ENCODE assay signal across 8 cellular contexts in genomic region chr15:43510230-43511011, GRCh38. TPM values are rescaled to one million over a fixed set of nuclear protein-coding genes. Genes with fewer than 3 reads are reported as not detected.
A peak's percentile ranks its signal among the peaks of the same experiment; 100 is the strongest.
DNase-seq lines count a peak whose midpoint lies in the region; ATAC-seq, FAIRE-seq and TF ChIP-seq lines count a peak whose summit lies in the region.

No MANE protein-coding gene starts in this region.

- H3K4me1 ChIP-seq in right atrium auricular region (peaks cover 0 to 43% of the 10 kb centered on the region in 2 donors), psoas muscle (peaks cover 27% of the 10 kb centered on the region)

- FAIRE-seq in urothelium cell line (lab: Jason Lieb, UNC) = peak; percentile 5

- H3K36me3 ChIP-seq in right atrium auricular region = no peaks in the 10 kb centered on the region
- no peaks in the 10 kb centered on the region for H3K36me3 ChIP-seq in psoas muscle (ENCODE audit: insufficient read depth in 1 of 2, low read depth in 1 of 2)

- H3K27ac ChIP-seq in angular gyrus (ENCODE audit: low read depth, low read length) = peak overlapping the region; percentile 98
- H3K27ac ChIP-seq in right atrium auricular region = peak overlapping the region; percentile 89 to 91
- H3K27ac ChIP-seq in psoas muscle = peak overlapping the region; percentile 88

- no peaks in the 10 kb centered on the region for H3K9me3 ChIP-seq in right atrium auricular region
- no peaks in the 10 kb centered on the region for H3K9me3 ChIP-seq in psoas muscle

- DNase-seq in NCI-H1694 (lab: John Stamatoyannopoulos, UW) (peak; percentile 93), right atrium auricular region (ENCODE audit: low spot score) (peak; percentile 99), psoas muscle (peak; percentile 98 to 99), urothelium cell line (ENCODE audit: low spot score) (peak; percentile 99)

- H3K27ac Mint-ChIP-seq in T-helper 1 cell treated with Interleukin-12 subunit alpha and Interleukin-12 subunit beta and Interleukin-4 antibody, amounts not matched to agents 30 μg/mL and 1 μg/mL, for 36 hours = peak overlapping the region; percentile 94

- H3K4me1 Mint-ChIP-seq in T-helper 1 cell treated with Interleukin-12 subunit alpha and Interleukin-12 subunit beta and Interleukin-4 antibody, amounts not matched to agents 30 μg/mL and 1 μg/mL, for 36 hours (ENCODE audit: low read depth) = peaks cover 54% of the 10 kb centered on the region

- intact Hi-C loops in psoas muscle (cut with DNase I) = loop anchor here in 1 of 2 donors (5.0 kb wide), 1 partner anchor 63 kb away; no protein-coding TSS in a partner anchor

- peak overlapping the region; percentile 90 for H3K4me3 Mint-ChIP-seq in T-helper 1 cell treated with Interleukin-12 subunit alpha and Interleukin-12 subunit beta and Interleukin-4 antibody, amounts not matched to agents 30 μg/mL and 1 μg/mL, for 36 hours

- no peaks in the 10 kb centered on the region for H3K27me3 ChIP-seq in right atrium auricular region
- no peaks in the 10 kb centered on the region for H3K27me3 ChIP-seq in psoas muscle (ENCODE audit: insufficient read depth in 3 of 3, low read length in 2 of 3)

- WGBS in psoas muscle, 3 donors = 0% methylated on average over 35 to 41 of the region's 41 CpGs

- ATAC-seq in HG02885 (IDR thresholded peaks at IDR 0.05; ENCODE audit: poor library complexity, unreplicated experiment) (peak; percentile 97), psoas muscle (peak; percentile 97 to 99 (median 98))

- peaks cover 10% of the 10 kb centered on the region for H3K36me3 Mint-ChIP-seq in T-helper 1 cell treated with Interleukin-12 subunit alpha and Interleukin-12 subunit beta and Interleukin-4 antibody, amounts not matched to agents 30 μg/mL and 1 μg/mL, for 36 hours (ENCODE audit: low read depth)

- H3K4me3 ChIP-seq in right atrium auricular region (peak overlapping the region; percentile 51 to 60), psoas muscle (peak overlapping the region; percentile 67)

- peak; percentile 48 for TF ChIP-seq POLR2A in GM15510 (IDR thresholded peaks at IDR 0.05; ENCODE audit: borderline replicate concordance, extremely low read depth, insufficient read length)

- no peaks in the 10 kb centered on the region for H3K27me3 Mint-ChIP-seq in T-helper 1 cell treated with Interleukin-12 subunit alpha and Interleukin-12 subunit beta and Interleukin-4 antibody, amounts not matched to agents 30 μg/mL and 1 μg/mL, for 36 hours (ENCODE audit: low read depth)

- TF ChIP-seq CTCF in right atrium auricular region (IDR thresholded peaks at IDR 0.05) (peak; percentile 33 to 61), psoas muscle (IDR thresholded peaks at IDR 0.05) (peak; percentile 50)

- no peaks in the 10 kb centered on the region for H3K9me3 Mint-ChIP-seq in T-helper 1 cell treated with Interleukin-12 subunit alpha and Interleukin-12 subunit beta and Interleukin-4 antibody, amounts not matched to agents 30 μg/mL and 1 μg/mL, for 36 hours

RNA-seq across cellular contexts. Expression of gene MAP1A, which starts 7.0 kb away (rescaled TPM):
- total RNA-seq in right atrium auricular region (10 to 100 TPM; 39.3 to 52.7 TPM), psoas muscle (10 to 100 TPM in 1 of 4 donors, 1 to 10 TPM in 3; 2.7 to 25.1 (median 7.9) TPM)
- polyA plus RNA-seq in psoas muscle = 1 to 10 TPM in 2 of 3 donors, under 1 TPM in 1; 0.63 to 1.7 (median 1.3) TPM

RNA-seq across cellular contexts. Expression of gene TP53BP1, which starts 17.5 kb away (rescaled TPM):
- total RNA-seq in right atrium auricular region = 10 to 100 TPM; 23.1 to 34.2 TPM
- total RNA-seq in psoas muscle = 10 to 100 TPM; 11.6 to 31.3 (median 24.2) TPM
- 10 to 100 TPM in 2 of 3 donors, 1 to 10 TPM in 1; 7.4 to 13.9 (median 12.8) TPM for polyA plus RNA-seq in psoas muscle

Comparison
In these comparisons a context has a peak if more than half of its experiments do, and no peak if none do; other contexts are left out.
1. Peak in every context shown above with its lines: DNase-seq, ATAC-seq, H3K4me3 ChIP-seq and H3K27ac ChIP-seq.